In the genomic region with DNA sequence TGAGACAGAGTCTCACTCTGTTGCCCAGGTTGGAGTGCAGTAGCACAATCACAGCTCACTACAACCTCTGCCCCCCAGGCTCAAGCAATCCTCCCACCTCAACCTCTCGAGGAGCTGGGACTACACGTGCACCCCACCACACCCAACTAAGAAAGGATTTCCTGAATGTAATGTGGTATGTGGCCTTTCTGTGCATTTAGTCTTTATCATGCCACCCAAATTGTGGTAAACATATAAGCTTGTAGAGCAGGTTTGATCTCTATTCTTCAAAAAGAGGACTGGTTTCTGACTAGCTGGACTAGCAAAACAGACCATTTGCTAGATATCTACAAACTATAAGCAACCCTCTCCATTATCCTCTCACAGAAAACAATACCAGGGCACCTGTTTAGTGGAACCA, we compare ENCODE assay signal across 12 cellular contexts. TPM values are rescaled to one million over a fixed set of nuclear protein-coding genes. Genes with fewer than 3 reads are reported as not detected.
A peak's percentile ranks its signal among the peaks of the same experiment; 100 is the strongest.
DNase-seq lines count a peak whose midpoint lies in the region; ATAC-seq and TF ChIP-seq lines count a peak whose summit lies in the region.
"Had no signal": no experiment of that assay in that cellular context is flagged by ENCODE, and none has a peak within 500 bp of the region (broad histone marks: within the 10 kb centered on the region; RNA-seq: fewer than 3 reads in every experiment).

No MANE protein-coding gene starts in this region.

- no peaks in the 10 kb centered on the region for H3K79me1 ChIP-seq in H9 (ENCODE audit: insufficient read depth, low read depth, low read length, poor library complexity, severe bottlenecking)

- H3K27ac ChIP-seq in BLaER1: peak overlapping the region; percentile 28; the same call in 1 of the 2 replicates
- H3K27ac ChIP-seq in H9 (ENCODE audit: insufficient read length, low read depth, low read length): no peak overlapping the region
- no peak overlapping the region for H3K27ac ChIP-seq in Karpas-422 (ENCODE audit: low read length)
- H3K27ac ChIP-seq: KMS-11, lower lobe of right lung had no signal

- no CpG with 5 or more reads among the region's 2 CpGs for WGBS in H9 (ENCODE audit: extremely low coverage, insufficient read length, low lambda C conversion rate)

- H3K23ac ChIP-seq in H9 (ENCODE audit: insufficient read length, low read depth, low read length): no peak overlapping the region

- no peak overlapping the region for H3T11ph ChIP-seq in H9 (ENCODE audit: low read length)

- H2BK120ac ChIP-seq in H9 (ENCODE audit: low read depth, low read length, poor library complexity, severe bottlenecking): no peak overlapping the region

- H3K4me1 Mint-ChIP-seq in H9 (peaks cover 7 to 12% of the 10 kb centered on the region in 2 experiments), mesothelial cell of epicardium (peaks cover 41% of the 10 kb centered on the region)
- H3K4me1 Mint-ChIP-seq in activated T-helper 1 cell treated with anti-CD3 and anti-CD28 coated beads, Interleukin-12 subunit alpha, Interleukin-12 subunit beta, Interleukin-2, Interleukin-4 antibody, amounts not matched to agents 30 ng/mL and 10 ng/mL and 1 ng/mL, durations not matched to agents 14 hours and 24 hours and 36 hours (ENCODE audit: low read depth): peaks cover 32% of the 10 kb centered on the region

- no peak for TF ChIP-seq CTCF in H9 (conservative IDR thresholded peaks at IDR 0.05)
- TF ChIP-seq CTCF in mesothelial cell of epicardium (IDR thresholded peaks at IDR 0.05; ENCODE audit: unreplicated experiment): no peak

- H3K4me2 ChIP-seq in BLaER1 (peak overlapping the region; percentile 47), H9 (ENCODE audit: insufficient read depth, insufficient read length, low read length) (no peak overlapping the region), Karpas-422 (ENCODE audit: low read depth, low read length, poor library complexity, severe bottlenecking) (no peak overlapping the region)
- H3K4me2 ChIP-seq: KMS-11 had no signal

- H3K27me3 ChIP-seq in BLaER1: no peaks in the 10 kb centered on the region
- H3K27me3 ChIP-seq in H9 (ENCODE audit: insufficient read depth, low read length): no peaks in the 10 kb centered on the region
- no peaks in the 10 kb centered on the region for H3K27me3 ChIP-seq in Karpas-422 (ENCODE audit: low read length)

- H3K4me1 ChIP-seq in BLaER1 (peaks cover 21% of the 10 kb centered on the region), H9 (ENCODE audit: insufficient read depth, low read length) (no peaks in the 10 kb centered on the region), Karpas-422 (ENCODE audit: low read length) (peaks cover 2% of the 10 kb centered on the region; the same call in 1 of the 2 replicates)
- H3K4me1 ChIP-seq: lower lobe of right lung had no signal

- H2BK15ac ChIP-seq in H9 (ENCODE audit: low read depth, low read length): no peak overlapping the region

- H2BK12ac ChIP-seq in H9 (ENCODE audit: insufficient read length, low read depth, low read length): no peak overlapping the region

- H3K27ac Mint-ChIP-seq in H9 (peak overlapping the region in 2 of 3 experiments; percentile 54 to 88; a peak in 4 of 7 replicates), mesothelial cell of epicardium (no peak overlapping the region)
- peak overlapping the region; percentile 99 for H3K27ac Mint-ChIP-seq in activated T-helper 1 cell treated with anti-CD3 and anti-CD28 coated beads, Interleukin-12 subunit alpha, Interleukin-12 subunit beta, Interleukin-2, Interleukin-4 antibody, amounts not matched to agents 30 ng/mL and 10 ng/mL and 1 ng/mL, durations not matched to agents 14 hours and 24 hours and 36 hours

- H3K36me3 Mint-ChIP-seq in H9 (ENCODE audit: insufficient read depth in 1 of 3, low read depth in 3 of 3) (peaks cover 0 to 26% (median 2%) of the 10 kb centered on the region in 3 experiments; a peak in 3 of 7 replicates), mesothelial cell of epicardium (peaks cover 2% of the 10 kb centered on the region)
- H3K36me3 Mint-ChIP-seq in activated T-helper 1 cell treated with anti-CD3 and anti-CD28 coated beads, Interleukin-12 subunit alpha, Interleukin-12 subunit beta, Interleukin-2, Interleukin-4 antibody, amounts not matched to agents 30 ng/mL and 10 ng/mL and 1 ng/mL, durations not matched to agents 14 hours and 24 hours and 36 hours (ENCODE audit: low read depth): peaks cover 26% of the 10 kb centered on the region

- no peak overlapping the region for H3K4me3 Mint-ChIP-seq in H9
- peak overlapping the region; percentile 50 for H3K4me3 Mint-ChIP-seq in activated T-helper 1 cell treated with anti-CD3 and anti-CD28 coated beads, Interleukin-12 subunit alpha, Interleukin-12 subunit beta, Interleukin-2, Interleukin-4 antibody, amounts not matched to agents 30 ng/mL and 10 ng/mL and 1 ng/mL, durations not matched to agents 14 hours and 24 hours and 36 hours
- no peak overlapping the region for H3K4me3 Mint-ChIP-seq in mesothelial cell of epicardium

- H3K9me3 ChIP-seq in BLaER1 (peaks cover 7% of the 10 kb centered on the region; the same call in 1 of the 2 replicates), H9 (ENCODE audit: control insufficient read depth, low read depth, low read length) (no peaks in the 10 kb centered on the region), Karpas-422 (ENCODE audit: low read length) (no peaks in the 10 kb centered on the region)
- H3K9me3 ChIP-seq: lower lobe of right lung had no signal

- ATAC-seq in left colon (peak; percentile 12), HG03457 (IDR thresholded peaks at IDR 0.05; ENCODE audit: unreplicated experiment) (no peak)

- H3K18ac ChIP-seq in H9 (ENCODE audit: insufficient read length, low read depth, low read length): no peak overlapping the region

- no peak overlapping the region for H3K56ac ChIP-seq in H9 (ENCODE audit: insufficient read length, low read depth, low read length)

- H2BK20ac ChIP-seq in H9 (ENCODE audit: low read depth, low read length, poor library complexity, severe bottlenecking): no peak overlapping the region

- H3K4me3 ChIP-seq in BLaER1 (no peak overlapping the region), Karpas-422 (ENCODE audit: low read length) (no peak overlapping the region)
- H3K4me3 ChIP-seq: GM12878, lower lobe of right lung had no signal

- H4K91ac ChIP-seq in H9 (ENCODE audit: insufficient read length, low read depth, low read length): no peak overlapping the region

- H3K23me2 ChIP-seq in H9 (ENCODE audit: insufficient read length, low read depth, low read length, poor library complexity, severe bottlenecking): no peaks in the 10 kb centered on the region

- H3K14ac ChIP-seq in H9 (ENCODE audit: insufficient read depth, low read length): no peak overlapping the region

- H4K5ac ChIP-seq in H9 (ENCODE audit: insufficient read length, low read depth, low read length): no peak overlapping the region

- H2BK5ac ChIP-seq in H9 (ENCODE audit: insufficient read length, low read length): no peak overlapping the region

- H4K8ac ChIP-seq in H9 (replicated peaks; ENCODE audit: insufficient read length, low read depth, low read length): no peak overlapping the region

- H2AK5ac ChIP-seq in H9 (ENCODE audit: insufficient read length, low read length): no peak overlapping the region

- no peaks in the 10 kb centered on the region; the same call in 1 of the 2 replicates for H3K79me2 ChIP-seq in H9 (ENCODE audit: insufficient read depth, low read length)
- H3K79me2 ChIP-seq in Karpas-422 (ENCODE audit: low read length): peaks cover 87% of the 10 kb centered on the region

- intact Hi-C loops in activated T-helper 1 cell treated with anti-CD3 and anti-CD28 coated beads, Interleukin-12 subunit alpha, Interleukin-12 subunit beta, Interleukin-2, Interleukin-4 antibody, amounts not matched to agents 30 ng/mL and 10 ng/mL and 1 ng/mL, durations not matched to agents 14 hours and 24 hours and 36 hours (cut with micrococcal nuclease): loop anchor here (1.0 to 5.0 kb wide), 5 partner anchors 28 to 538 kb away; no protein-coding TSS in a partner anchor
- intact Hi-C loops in left colon (cut with DNase I, micrococcal nuclease): no loop called here

- H3K27me3 Mint-ChIP-seq in H9 (ENCODE audit: low read depth): no peaks in the 10 kb centered on the region
- H3K27me3 Mint-ChIP-seq in activated T-helper 1 cell treated with anti-CD3 and anti-CD28 coated beads, Interleukin-12 subunit alpha, Interleukin-12 subunit beta, Interleukin-2, Interleukin-4 antibody, amounts not matched to agents 30 ng/mL and 10 ng/mL and 1 ng/mL, durations not matched to agents 14 hours and 24 hours and 36 hours (ENCODE audit: insufficient read depth): no peaks in the 10 kb centered on the region
- H3K27me3 Mint-ChIP-seq in mesothelial cell of epicardium (ENCODE audit: low read depth): no peaks in the 10 kb centered on the region

- H3K9me3 Mint-ChIP-seq in H9: no peaks in the 10 kb centered on the region
- H3K9me3 Mint-ChIP-seq in activated T-helper 1 cell treated with anti-CD3 and anti-CD28 coated beads, Interleukin-12 subunit alpha, Interleukin-12 subunit beta, Interleukin-2, Interleukin-4 antibody, amounts not matched to agents 30 ng/mL and 10 ng/mL and 1 ng/mL, durations not matched to agents 14 hours and 24 hours and 36 hours: no peaks in the 10 kb centered on the region
- H3K9me3 Mint-ChIP-seq in mesothelial cell of epicardium: no peaks in the 10 kb centered on the region

- no peak overlapping the region for H3K9ac ChIP-seq in BLaER1
- no peak overlapping the region for H3K9ac ChIP-seq in H9 (ENCODE audit: extremely low read depth, insufficient read length, low read length)
- H3K9ac ChIP-seq in Karpas-422 (ENCODE audit: low read length): no peak overlapping the region
- H3K9ac ChIP-seq: KMS-11 had no signal

- H3K36me3 ChIP-seq in BLaER1: peaks cover 54% of the 10 kb centered on the region
- peaks cover 69% of the 10 kb centered on the region for H3K36me3 ChIP-seq in Karpas-422 (ENCODE audit: insufficient read depth, low read length)
- H3K36me3 ChIP-seq: lower lobe of right lung had no signal

- H3K4ac ChIP-seq in H9 (ENCODE audit: low read depth, low read length): no peak overlapping the region

- H2AFZ ChIP-seq in H9 (ENCODE audit: low read length) (no peak overlapping the region), Karpas-422 (ENCODE audit: low read length) (no peak overlapping the region)

- DNase-seq in H9: no peak
- DNase-seq in activated T-helper 1 cell treated with anti-CD3 and anti-CD28 coated beads, Interleukin-12 subunit alpha, Interleukin-12 subunit beta, Interleukin-2, Interleukin-4 antibody, amounts not matched to agents 30 ng/mL and 10 ng/mL and 1 ng/mL, durations not matched to agents 14 hours and 24 hours and 36 hours (ENCODE audit: low spot score): no peak
- DNase-seq in left colon: no peak
- DNase-seq in mesothelial cell of epicardium (ENCODE audit: low spot score in 2 of 2, unreplicated experiment in 2 of 2): no peak
- no peak for DNase-seq in stimulated activated CD4-positive, alpha-beta T cell treated with anti-CD3 and anti-CD28 coated beads, Interleukin-15, amount 100 ng/mL, for 24 hours
- DNase-seq in Karpas-422: no peak
- DNase-seq: lower lobe of right lung, NCI-H446 had no signal

- H3K9me2 ChIP-seq in Karpas-422 (replicated peaks; ENCODE audit: insufficient read depth, low read length): no peaks in the 10 kb centered on the region

- H4K20me1 ChIP-seq in BLaER1 (no peaks in the 10 kb centered on the region), H9 (ENCODE audit: control insufficient read depth, insufficient read depth, insufficient read length) (no peaks in the 10 kb centered on the region), Karpas-422 (ENCODE audit: insufficient read depth, low read depth, low read length) (no peaks in the 10 kb centered on the region)

RNA-seq across cellular contexts. Expression of gene ELOVL6, which starts 33.6 kb away (rescaled TPM):
- total RNA-seq in H9 (2021): 62.6 and 64.6 TPM in 2 replicates
- 17.0 and 19.1 TPM in 2 replicates for total RNA-seq in activated T-helper 1 cell treated with anti-CD3 and anti-CD28 coated beads, Interleukin-12 subunit alpha, Interleukin-12 subunit beta, Interleukin-2, Interleukin-4 antibody, amounts not matched to agents 30 ng/mL and 10 ng/mL and 1 ng/mL, durations not matched to agents 14 hours and 24 hours and 36 hours
- 10 to 100 TPM; 35.4 to 96.0 TPM for total RNA-seq in left colon
- 24.4 to 27.6 TPM (median 24.5 TPM) in 3 replicates for total RNA-seq in mesothelial cell of epicardium
- total RNA-seq in Karpas-422 (2014; rRNA removed; shearing (Covaris generic); ENCODE audit: low replicate concordance): 19.4 and 42.4 TPM in 2 replicates
